ENCODE assay signal across 8 cellular contexts in the genomic region with DNA sequence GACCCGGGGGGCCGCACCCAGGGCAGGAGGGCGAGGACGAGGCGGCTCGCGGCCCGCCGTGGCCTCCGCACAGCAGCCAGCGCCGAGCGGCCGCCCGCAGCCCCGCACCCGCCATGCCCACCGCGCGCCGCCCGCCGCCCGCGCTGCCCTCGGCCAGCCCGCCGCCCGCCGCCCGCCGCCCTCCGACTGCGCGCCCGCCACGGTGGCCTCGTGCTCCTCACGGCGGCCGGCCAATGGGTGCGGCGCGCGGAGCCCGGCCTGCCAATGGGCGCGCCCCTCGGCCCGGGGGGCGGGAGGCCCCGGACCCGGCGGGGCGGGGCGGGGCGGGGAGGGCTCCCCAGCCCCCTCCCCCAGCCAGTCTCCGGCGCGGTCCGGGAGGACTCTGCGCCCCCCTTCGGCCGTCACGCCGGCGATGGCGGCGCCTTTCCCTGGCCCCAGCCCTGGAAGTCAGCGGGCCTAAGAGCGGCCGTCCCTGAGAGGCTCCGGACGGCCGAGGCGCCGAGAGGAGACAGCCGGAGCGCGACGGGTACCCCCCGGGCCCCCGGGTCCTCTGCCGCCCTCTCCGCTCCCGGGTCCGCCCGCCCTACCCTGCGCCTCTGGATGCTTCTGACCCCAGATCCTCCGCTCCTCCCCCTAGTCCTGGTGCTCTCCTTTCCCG. TPM values are rescaled to one million over a fixed set of nuclear protein-coding genes. Genes with fewer than 3 reads are reported as not detected.
DNase-seq lines count a peak whose midpoint lies in the region; ATAC-seq, FAIRE-seq and TF ChIP-seq lines count a peak whose summit lies in the region.

NT5DC2 (minus strand) TSS at position 235 of the 658 bp plus-strand sequence; CDS start at position 115, 120 bp downstream.

- peaks cover 60% of the 10 kb centered on the region for H4K20me1 ChIP-seq in neural progenitor cell (ENCODE audit: low read depth)

- H3K4me3 ChIP-seq in neural progenitor cell, result peak within 1 kb of the TSS; percentile 94

- H3K27ac Mint-ChIP-seq in neural progenitor cell, result peak within 1 kb of the TSS; percentile 81

- H3K9me3 Mint-ChIP-seq in neural progenitor cell, result no peaks in the 10 kb centered on the region

- H3K79me2 ChIP-seq in neural progenitor cell (ENCODE audit: low read depth), result peaks cover 61% of the 10 kb centered on the region

- ATAC-seq in HG03439 (IDR thresholded peaks at IDR 0.05; ENCODE audit: unreplicated experiment), result peak; percentile 37
- peak; percentile 21 for ATAC-seq in foreskin keratinocyte

- H3K36me3 ChIP-seq in neural progenitor cell, result no peaks in the 10 kb centered on the region

- TF ChIP-seq CTCF in 22Rv1 (IDR thresholded peaks at IDR 0.05), result 0 out of 2 replicates have a peak, but pooled peaks have one; percentile 7
- no peak for TF ChIP-seq CTCF in foreskin keratinocyte (conservative IDR thresholded peaks at IDR 0.05)
- TF ChIP-seq CTCF in neural progenitor cell (IDR thresholded peaks at IDR 0.05), result no peak

- H3K9me3 ChIP-seq in neural progenitor cell (ENCODE audit: low read depth), result no peaks in the 10 kb centered on the region

- FAIRE-seq in GM12892 (lab: Jason Lieb, UNC), result peak; percentile 89

- H3F3A ChIP-seq in neural progenitor cell (ENCODE audit: low read depth), result peaks cover 31% of the 10 kb centered on the region

- peaks cover 36% of the 10 kb centered on the region for H3K4me1 Mint-ChIP-seq in neural progenitor cell

- peak; percentile 91 for DNase-seq in GM12892 (ENCODE audit: insufficient read length)
- DNase-seq in RPMI7951 (ENCODE audit: low read depth), result peak; percentile 81
- peak; percentile 51 for DNase-seq in activated gamma-delta T cell treated with anti-CD3 and anti-CD28 coated beads, Interleukin-2, amount 50 U/mL, for 16 hours (ENCODE audit: low read depth)
- DNase-seq in foreskin keratinocyte, result peak in 1 of 2 donors; percentile 30
- DNase-seq in neural progenitor cell (ENCODE audit: low spot score), result peak; percentile 92
- peak; percentile 35 for DNase-seq in superior temporal gyrus (ENCODE audit: extremely low spot score)

- H3K27me3 Mint-ChIP-seq in neural progenitor cell (ENCODE audit: insufficient read depth, low read depth), result peaks cover 10% of the 10 kb centered on the region

- no peak within 1 kb of the TSS for H2AFZ ChIP-seq in neural progenitor cell (replicated peaks)

- H3K4me2 ChIP-seq in neural progenitor cell, result peak within 1 kb of the TSS; percentile 88

- peaks cover 2% of the 10 kb centered on the region for H3K36me3 Mint-ChIP-seq in neural progenitor cell

- H3K27ac ChIP-seq in 22Rv1 (peak within 1 kb of the TSS; percentile 94), foreskin keratinocyte (peak within 1 kb of the TSS; percentile 2), neural progenitor cell (peak within 1 kb of the TSS; percentile 2)

- H3K4me1 ChIP-seq in foreskin keratinocyte, result peaks cover 4% of the 10 kb centered on the region
- peaks cover 36% of the 10 kb centered on the region for H3K4me1 ChIP-seq in neural progenitor cell

- TF ChIP-seq POLR2A in GM12892 (IDR thresholded peaks at IDR 0.05; ENCODE audit: low read depth, low read length), result no peak; the same call in 1 of the 2 replicates

- H3K9ac ChIP-seq in neural progenitor cell, result peak within 1 kb of the TSS; percentile 64

- H3K4me3 Mint-ChIP-seq in neural progenitor cell, result peak within 1 kb of the TSS; percentile 88

- no peaks in the 10 kb centered on the region for H3K27me3 ChIP-seq in foreskin keratinocyte
- H3K27me3 ChIP-seq in neural progenitor cell, result no peaks in the 10 kb centered on the region

RNA-seq across cellular contexts. Expression of gene NT5DC2, which starts in this region (rescaled TPM):
- polyA plus RNA-seq in GM12892 (2012; ENCODE audit: missing spikeins), result 54.2 TPM
- 130 and 180 TPM in 2 replicates for total RNA-seq in RPMI7951 (2014; rRNA removed; shearing (Covaris generic))
- total RNA-seq in foreskin keratinocyte (121 and 127 TPM in 2 replicates), neural progenitor cell (ENCODE audit: low replicate concordance) (210 and 364 TPM in 2 replicates)
- 170 and 177 TPM in 2 replicates for polyA plus RNA-seq in foreskin keratinocyte

Comparison
In these comparisons a context has a peak if more than half of its experiments do, and no peak if none do; other contexts are left out.
1. H3K27ac ChIP-seq: peak in every context shown above with its lines; median percentile 94 in 22Rv1; 2 in foreskin keratinocyte; 2 in neural progenitor cell.